In the genomic region with DNA sequence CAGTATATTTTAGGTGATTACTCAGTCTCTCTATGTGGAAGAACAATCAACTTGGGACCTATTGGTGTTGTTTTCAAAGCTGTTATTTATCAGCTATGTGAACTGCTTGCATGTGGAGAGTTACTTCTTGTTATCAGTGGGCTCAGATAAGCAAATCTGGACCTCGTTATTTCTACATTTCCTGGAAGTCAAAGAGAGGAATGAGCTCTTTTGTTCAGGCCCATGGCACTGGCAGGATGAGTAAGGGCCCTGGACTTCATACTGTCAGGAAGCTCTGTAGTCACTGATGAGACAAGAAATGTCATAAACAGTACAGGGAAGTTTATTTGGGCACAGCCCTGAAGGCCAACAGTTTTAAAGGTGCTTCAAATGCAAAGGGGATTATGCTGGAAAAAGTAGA, we compare ENCODE assay signal across 19 cellular contexts.
A peak's percentile ranks its signal among the peaks of the same experiment; 100 is the strongest.
DNase-seq lines count a peak whose midpoint lies in the region; FAIRE-seq and TF ChIP-seq lines count a peak whose summit lies in the region.
"Had no signal": no experiment of that assay in that cellular context is flagged by ENCODE, and none has a peak within 500 bp of the region (broad histone marks: within the 10 kb centered on the region; RNA-seq: fewer than 3 reads in every experiment).

No MANE protein-coding gene starts in this region.

- H3K27me3 Mint-ChIP-seq in nephron progenitor cell (ENCODE audit: low read depth, poor library complexity): no peaks in the 10 kb centered on the region
- H3K27me3 Mint-ChIP-seq: activated B cell treated with CpG ODN at 0.5 μM for 24 hours; stimulated activated naive CD8-positive, alpha-beta T cell treated with anti-CD3 and anti-CD28 coated beads, Interleukin-15, Interleukin-2, amounts not matched to agents 100 ng/mL and 50 ng/mL, for 24 hours had no signal

- H3K4ac ChIP-seq in H1 (replicated peaks; ENCODE audit: insufficient read length, low read depth, low read length): no peak overlapping the region

- TF ChIP-seq POLR2A in H1 (IDR thresholded peaks at IDR 0.05; ENCODE audit: control extremely low read depth in 1 of 2, low read depth in 2 of 2, low read length in 2 of 2) (no peak), stomach (IDR thresholded peaks at IDR 0.05) (no peak)

- no peak overlapping the region for H3K4me3 Mint-ChIP-seq in nephron progenitor cell
- H3K4me3 Mint-ChIP-seq: activated B cell treated with CpG ODN at 0.5 μM for 24 hours; stimulated activated naive CD8-positive, alpha-beta T cell treated with anti-CD3 and anti-CD28 coated beads, Interleukin-15, Interleukin-2, amounts not matched to agents 100 ng/mL and 50 ng/mL, for 24 hours had no signal

- H3K36me3 ChIP-seq in H1 (ENCODE audit: control insufficient read depth in 2 of 4, insufficient read depth in 4 of 4, low read length in 3 of 4) (no peaks in the 10 kb centered on the region), stomach (no peaks in the 10 kb centered on the region)
- H3K36me3 ChIP-seq: colonic mucosa, prostate gland had no signal

- no peak overlapping the region for H4K8ac ChIP-seq in H1 (ENCODE audit: extremely low read depth, insufficient read depth, low read length)

- H3K9me3 ChIP-seq in H1 (ENCODE audit: insufficient read depth in 2 of 2, low read depth in 1 of 2, low read length in 1 of 2): no peaks in the 10 kb centered on the region
- peaks cover 0 to 5% (median 0%) of the 10 kb centered on the region in 4 donors for H3K9me3 ChIP-seq in stomach
- H3K9me3 ChIP-seq: colonic mucosa, prostate gland had no signal

- H4K91ac ChIP-seq in H1 (replicated peaks; ENCODE audit: insufficient read length, low read length): no peak overlapping the region

- H4K5ac ChIP-seq in H1 (ENCODE audit: insufficient read length, low read depth, low read length): no peak overlapping the region

- no peaks in the 10 kb centered on the region for H3K4me1 ChIP-seq in H1 (replicated peaks in 1 of 4; ENCODE audit: control insufficient read depth in 3 of 4, insufficient read depth in 4 of 4, low read length in 3 of 4)
- no peaks in the 10 kb centered on the region for H3K4me1 ChIP-seq in stomach
- H3K4me1 ChIP-seq: colonic mucosa, prostate gland had no signal

- H3K27ac Mint-ChIP-seq in nephron progenitor cell: peak overlapping the region; percentile 79
- H3K27ac Mint-ChIP-seq: activated B cell treated with CpG ODN at 0.5 μM for 24 hours; activated T-helper 2 cell treated with anti-CD3 and anti-CD28 coated beads, Interferon-gamma antibody, Interleukin-2, Interleukin-4, amounts not matched to agents 10 μg/mL and 5 μg/mL and 100 μg/mL, durations not matched to agents 14 hours and 24 hours and 36 hours; stimulated activated naive CD8-positive, alpha-beta T cell treated with anti-CD3 and anti-CD28 coated beads, Interleukin-15, Interleukin-2, amounts not matched to agents 100 ng/mL and 50 ng/mL, for 24 hours had no signal

- intact Hi-C loops in stomach (cut with DNase I; ENCODE audit: low total_unique reads): no loop called here

- H4K20me1 ChIP-seq in H1 (replicated peaks in 1 of 2; ENCODE audit: control insufficient read depth in 1 of 2, insufficient read depth in 2 of 2, low read length in 2 of 2): no peaks in the 10 kb centered on the region

- H2BK12ac ChIP-seq in H1 (ENCODE audit: low read depth, low read length): no peak overlapping the region

- no peaks in the 10 kb centered on the region for H3K23me2 ChIP-seq in H1 (ENCODE audit: low read depth, low read length)

- H3K4me1 Mint-ChIP-seq in nephron progenitor cell: no peaks in the 10 kb centered on the region
- H3K4me1 Mint-ChIP-seq: activated B cell treated with CpG ODN at 0.5 μM for 24 hours had no signal

- H3K14ac ChIP-seq in H1 (ENCODE audit: insufficient read length): no peak overlapping the region

- no peak overlapping the region for H3K18ac ChIP-seq in H1 (ENCODE audit: extremely low read depth, low read length)

- POLR2A ChIA-PET in H1 (lab: Charles Lee; ENCODE audit: partially characterized antibody): no interaction called here

- H2BK20ac ChIP-seq in H1 (ENCODE audit: low read length): no peak overlapping the region

- no peaks in the 10 kb centered on the region for H3K79me1 ChIP-seq in H1 (ENCODE audit: low read depth, low read length)

- no peak overlapping the region for H3K4me2 ChIP-seq in H1 (ENCODE audit: insufficient read depth in 1 of 2, low read depth in 2 of 2, low read length in 2 of 2)

- no peak overlapping the region for H3K9ac ChIP-seq in H1 (replicated peaks in 1 of 4; ENCODE audit: extremely low read depth in 1 of 4, low read depth in 3 of 4, low read length in 3 of 4)

- no peaks in the 10 kb centered on the region for H3K79me2 ChIP-seq in H1 (ENCODE audit: control insufficient read depth in 1 of 2, insufficient read depth in 2 of 2, low read length in 2 of 2)

- H3K56ac ChIP-seq in H1 (replicated peaks; ENCODE audit: insufficient read length, low read depth, low read length): no peak overlapping the region

- H3K27me3 ChIP-seq in H1 (replicated peaks in 1 of 4; ENCODE audit: control insufficient read depth in 3 of 4, extremely low read depth in 1 of 4, insufficient read depth in 3 of 4, low read length in 3 of 4): no peaks in the 10 kb centered on the region
- H3K27me3 ChIP-seq in stomach: no peaks in the 10 kb centered on the region
- H3K27me3 ChIP-seq: colonic mucosa had no signal

- no peak overlapping the region for H3K27ac ChIP-seq in H1 (ENCODE audit: low read depth, low read length)
- no peak overlapping the region for H3K27ac ChIP-seq in stomach
- H3K27ac ChIP-seq: colonic mucosa, prostate gland had no signal

- 84% methylated on average over 1 of the region's 1 CpG; no CpG with 5 or more reads in 1 of the 2 experiments for WGBS in H1 (ENCODE audit: extremely low coverage in 1 of 2, insufficient coverage in 1 of 2, insufficient read length in 1 of 2, insufficient replicate concordance in 2 of 2, low coverage in 1 of 2, low lambda C conversion rate in 2 of 2, missing lambda C conversion rate in 1 of 2), 2 experiments
- 0 to 17% (median 6%) methylated on average over 1 of the region's 1 CpG for WGBS in stomach, 5 donors

- H3K4me3 ChIP-seq in H1 (ENCODE audit: extremely low read depth in 1 of 4, insufficient read depth in 2 of 4, low read depth in 3 of 4, low read length in 4 of 4): no peak overlapping the region
- no peak overlapping the region for H3K4me3 ChIP-seq in stomach
- H3K4me3 ChIP-seq: colonic mucosa, prostate gland had no signal

- DNase-seq in GM03348 (ENCODE audit: low spot score) (peak; percentile 7), RKO (ENCODE audit: low spot score) (peak; percentile 3), H1 (ENCODE audit: low read depth in 1 of 2, low spot score in 2 of 2) (peak in 1 of 2 experiments; percentile 9), nephron progenitor cell (no peak), NCI-H2107 (lab: John Stamatoyannopoulos, UW) (no peak), NCI-H2081 (lab: John Stamatoyannopoulos, UW) (no peak), RPMI8226 (no peak), stomach (no peak)
- DNase-seq: activated B cell treated with CpG ODN at 0.5 μM for 24 hours, amygdala, colonic mucosa, left cardiac atrium, NCI-H1930, NCI-H524 had no signal

- CTCF ChIA-PET in H1 (lab: Charles Lee; ENCODE audit: partially characterized antibody): no interaction called here

- no peak overlapping the region for H2BK120ac ChIP-seq in H1 (replicated peaks; ENCODE audit: low read depth, low read length)

- peak overlapping the region; percentile 26; the same call in 1 of the 2 replicates for H2AFZ ChIP-seq in H1 (ENCODE audit: low read length)

- no peak overlapping the region for H2BK15ac ChIP-seq in H1 (ENCODE audit: low read length)

- no peaks in the 10 kb centered on the region for H3K9me3 Mint-ChIP-seq in nephron progenitor cell

- no peak overlapping the region for H2BK5ac ChIP-seq in H1 (ENCODE audit: low read depth, low read length)

- no peak for TF ChIP-seq RAD21 in H1 (IDR thresholded peaks at IDR 0.05 in 1 of 2, conservative IDR thresholded peaks at IDR 0.05 in 1 of 2; ENCODE audit: low read depth in 2 of 2, low read length in 2 of 2)

- H3K23ac ChIP-seq in H1 (ENCODE audit: insufficient read length): no peak overlapping the region

- H2AK5ac ChIP-seq in H1 (ENCODE audit: low read depth, low read length): no peak overlapping the region

- TF ChIP-seq EP300 in H1 (IDR thresholded peaks at IDR 0.05; ENCODE audit: borderline replicate concordance in 1 of 2, low read depth in 2 of 2, low read length in 2 of 2) (no peak), stomach (IDR thresholded peaks at IDR 0.05) (no peak)

- TF ChIP-seq CTCF in H1 (IDR thresholded peaks at IDR 0.05; ENCODE audit: control extremely low read depth in 1 of 3, insufficient read depth in 1 of 3, low read depth in 1 of 3, low read length in 3 of 3) (no peak), nephron progenitor cell (IDR thresholded peaks at IDR 0.05) (no peak), stomach (IDR thresholded peaks at IDR 0.05) (no peak)

- FAIRE-seq in H1 (lab: Jason Lieb, UNC): no peak
- FAIRE-seq: GM18507, GM19239 had no signal

- H3K36me3 Mint-ChIP-seq in nephron progenitor cell (ENCODE audit: low read depth): no peaks in the 10 kb centered on the region

TF ChIP-seq in H1, 55 proteins besides CTCF, POLR2A, EP300 and RAD21 (continues in another document):
- no peak for TF ChIP-seq CBX8 (IDR thresholded peaks at IDR 0.05; ENCODE audit: borderline replicate concordance, low read depth, low read length)
- no peak for TF ChIP-seq SP4 (IDR thresholded peaks at IDR 0.05; ENCODE audit: low read length)
- TF ChIP-seq RBBP5 (IDR thresholded peaks at IDR 0.05; ENCODE audit: borderline replicate concordance, low read depth, low read length): no peak
- no peak for TF ChIP-seq GTF2F1 (IDR thresholded peaks at IDR 0.05; ENCODE audit: borderline replicate concordance, low read depth, low read length)
- TF ChIP-seq, protein P1, sequence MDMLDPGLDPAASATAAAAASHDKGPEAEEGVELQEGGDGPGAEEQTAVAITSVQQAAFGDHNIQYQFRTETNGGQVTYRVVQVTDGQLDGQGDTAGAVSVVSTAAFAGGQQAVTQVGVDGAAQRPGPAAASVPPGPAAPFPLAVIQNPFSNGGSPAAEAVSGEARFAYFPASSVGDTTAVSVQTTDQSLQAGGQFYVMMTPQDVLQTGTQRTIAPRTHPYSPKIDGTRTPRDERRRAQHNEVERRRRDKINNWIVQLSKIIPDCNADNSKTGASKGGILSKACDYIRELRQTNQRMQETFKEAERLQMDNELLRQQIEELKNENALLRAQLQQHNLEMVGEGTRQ (IDR thresholded peaks at IDR 0.05; ENCODE audit: low read length): no peak
- no peak for TF ChIP-seq CTBP2 (IDR thresholded peaks at IDR 0.05; ENCODE audit: borderline replicate concordance, insufficient read depth, insufficient read length, low read length)
- no peak for TF ChIP-seq PHF8 (conservative IDR thresholded peaks at IDR 0.05; ENCODE audit: low read depth, low read length)
- TF ChIP-seq KDM4A (IDR thresholded peaks at IDR 0.05; ENCODE audit: low read depth, low read length, severe bottlenecking): no peak
- no peak for TF ChIP-seq KDM5A (IDR thresholded peaks at IDR 0.05; ENCODE audit: low read length)
- TF ChIP-seq, protein P2, sequence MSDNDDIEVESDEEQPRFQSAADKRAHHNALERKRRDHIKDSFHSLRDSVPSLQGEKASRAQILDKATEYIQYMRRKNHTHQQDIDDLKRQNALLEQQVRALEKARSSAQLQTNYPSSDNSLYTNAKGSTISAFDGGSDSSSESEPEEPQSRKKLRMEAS (IDR thresholded peaks at IDR 0.05): no peak
- no peak for TF ChIP-seq YY1 (IDR thresholded peaks at IDR 0.05; ENCODE audit: low read depth, low read length)

Comparison
In these comparisons a context has a peak if more than half of its experiments do, and no peak if none do; other contexts are left out.
1. DNase-seq: peak in GM03348 (single experiment) and RKO (single experiment); none in nephron progenitor cell (single experiment), NCI-H2107 (single experiment), NCI-H2081 (0 of 2), RPMI8226 (single experiment) and stomach (single experiment).